Comparison of ENCODE assay signal across 1 cellular context in the genomic region with DNA sequence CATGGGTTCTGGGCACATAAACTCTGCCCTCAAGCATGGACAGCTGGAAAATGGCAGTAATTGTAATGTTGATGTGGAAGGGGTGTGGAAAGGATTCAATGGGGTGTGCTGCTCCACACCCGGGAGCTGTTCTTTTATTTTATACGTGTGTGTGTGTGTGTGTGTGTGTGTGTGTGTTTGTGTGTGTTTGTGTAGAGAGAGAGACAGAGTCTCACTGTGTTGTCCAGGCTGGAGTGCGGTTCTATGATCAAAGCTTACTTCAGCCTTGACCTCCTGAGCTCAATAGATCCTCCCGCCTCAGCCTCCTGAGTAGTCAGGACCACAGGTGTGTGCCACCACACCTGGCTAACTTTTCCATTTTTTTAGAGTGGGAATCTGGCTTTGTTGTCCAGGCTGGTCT.
TF ChIP-seq lines count a peak whose summit lies in the region.

No MANE protein-coding gene starts in this region.

TF ChIP-seq in HEK293, 187 proteins besides CTCF, POLR2A, EP300 and RAD21:
- no peak for TF ChIP-seq MYNN (tag by site-specific recombination; IDR thresholded peaks at IDR 0.05; ENCODE audit: borderline replicate concordance)
- TF ChIP-seq, protein P1, sequence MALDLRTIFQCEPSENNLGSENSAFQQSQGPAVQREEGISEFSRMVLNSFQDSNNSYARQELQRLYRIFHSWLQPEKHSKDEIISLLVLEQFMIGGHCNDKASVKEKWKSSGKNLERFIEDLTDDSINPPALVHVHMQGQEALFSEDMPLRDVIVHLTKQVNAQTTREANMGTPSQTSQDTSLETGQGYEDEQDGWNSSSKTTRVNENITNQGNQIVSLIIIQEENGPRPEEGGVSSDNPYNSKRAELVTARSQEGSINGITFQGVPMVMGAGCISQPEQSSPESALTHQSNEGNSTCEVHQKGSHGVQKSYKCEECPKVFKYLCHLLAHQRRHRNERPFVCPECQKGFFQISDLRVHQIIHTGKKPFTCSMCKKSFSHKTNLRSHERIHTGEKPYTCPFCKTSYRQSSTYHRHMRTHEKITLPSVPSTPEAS (tag by site-specific recombination; IDR thresholded peaks at IDR 0.05): peak; percentile 56; the same call in 1 of the 2 replicates
- TF ChIP-seq ZSCAN23 (tag by site-specific recombination; IDR thresholded peaks at IDR 0.05): no peak
- TF ChIP-seq ZBTB20 (tag by site-specific recombination; IDR thresholded peaks at IDR 0.05): no peak
- peak; percentile 89 for TF ChIP-seq ZNF121 (tag by site-specific recombination; IDR thresholded peaks at IDR 0.05)
- no peak for TF ChIP-seq ZNF274 (IDR thresholded peaks at IDR 0.05; ENCODE audit: low read length)
- peak; percentile 47; the same call in 1 of the 2 replicates for TF ChIP-seq ZNF274 (tag by site-specific recombination; IDR thresholded peaks at IDR 0.05; ENCODE audit: borderline replicate concordance)
- TF ChIP-seq KLF8 (tag by site-specific recombination; IDR thresholded peaks at IDR 0.05): no peak
- no peak for TF ChIP-seq ZNF211 (tag by site-specific recombination; IDR thresholded peaks at IDR 0.05; ENCODE audit: low read depth)
- no peak for TF ChIP-seq YY2 (tag by site-specific recombination; IDR thresholded peaks at IDR 0.05)
- TF ChIP-seq ZNF292 (tag by site-specific recombination; IDR thresholded peaks at IDR 0.05; ENCODE audit: borderline replicate concordance, low read depth): no peak
- TF ChIP-seq, protein P2, sequence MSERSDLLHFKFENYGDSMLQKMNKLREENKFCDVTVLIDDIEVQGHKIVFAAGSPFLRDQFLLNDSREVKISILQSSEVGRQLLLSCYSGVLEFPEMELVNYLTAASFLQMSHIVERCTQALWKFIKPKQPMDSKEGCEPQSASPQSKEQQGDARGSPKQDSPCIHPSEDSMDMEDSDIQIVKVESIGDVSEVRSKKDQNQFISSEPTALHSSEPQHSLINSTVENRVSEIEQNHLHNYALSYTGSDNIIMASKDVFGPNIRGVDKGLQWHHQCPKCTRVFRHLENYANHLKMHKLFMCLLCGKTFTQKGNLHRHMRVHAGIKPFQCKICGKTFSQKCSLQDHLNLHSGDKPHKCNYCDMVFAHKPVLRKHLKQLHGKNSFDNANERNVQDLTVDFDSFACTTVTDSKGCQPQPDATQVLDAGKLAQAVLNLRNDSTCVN (tag by site-specific recombination; optimal IDR thresholded peaks at IDR 0.05): peak; percentile 7
- TF ChIP-seq AEBP2 (tag by site-specific recombination; IDR thresholded peaks at IDR 0.05; ENCODE audit: borderline replicate concordance): no peak
- TF ChIP-seq ZNF155 (tag by site-specific recombination; IDR thresholded peaks at IDR 0.05): 0 out of 2 replicates have a peak, but pooled peaks have one; percentile 0
- no peak for TF ChIP-seq GLI4 (tag by site-specific recombination; IDR thresholded peaks at IDR 0.05)
- TF ChIP-seq ZNF133 (tag by site-specific recombination; IDR thresholded peaks at IDR 0.05): no peak
- TF ChIP-seq ZNF19 (tag by site-specific recombination; IDR thresholded peaks at IDR 0.05; ENCODE audit: low read depth): peak; percentile 21; the same call in 1 of the 2 replicates
- no peak for TF ChIP-seq PRDM10 (tag by site-specific recombination; IDR thresholded peaks at IDR 0.05)
- no peak for TF ChIP-seq HOXC10 (CRISPR knock-in tag; IDR thresholded peaks at IDR 0.05)
- TF ChIP-seq, protein P3, sequence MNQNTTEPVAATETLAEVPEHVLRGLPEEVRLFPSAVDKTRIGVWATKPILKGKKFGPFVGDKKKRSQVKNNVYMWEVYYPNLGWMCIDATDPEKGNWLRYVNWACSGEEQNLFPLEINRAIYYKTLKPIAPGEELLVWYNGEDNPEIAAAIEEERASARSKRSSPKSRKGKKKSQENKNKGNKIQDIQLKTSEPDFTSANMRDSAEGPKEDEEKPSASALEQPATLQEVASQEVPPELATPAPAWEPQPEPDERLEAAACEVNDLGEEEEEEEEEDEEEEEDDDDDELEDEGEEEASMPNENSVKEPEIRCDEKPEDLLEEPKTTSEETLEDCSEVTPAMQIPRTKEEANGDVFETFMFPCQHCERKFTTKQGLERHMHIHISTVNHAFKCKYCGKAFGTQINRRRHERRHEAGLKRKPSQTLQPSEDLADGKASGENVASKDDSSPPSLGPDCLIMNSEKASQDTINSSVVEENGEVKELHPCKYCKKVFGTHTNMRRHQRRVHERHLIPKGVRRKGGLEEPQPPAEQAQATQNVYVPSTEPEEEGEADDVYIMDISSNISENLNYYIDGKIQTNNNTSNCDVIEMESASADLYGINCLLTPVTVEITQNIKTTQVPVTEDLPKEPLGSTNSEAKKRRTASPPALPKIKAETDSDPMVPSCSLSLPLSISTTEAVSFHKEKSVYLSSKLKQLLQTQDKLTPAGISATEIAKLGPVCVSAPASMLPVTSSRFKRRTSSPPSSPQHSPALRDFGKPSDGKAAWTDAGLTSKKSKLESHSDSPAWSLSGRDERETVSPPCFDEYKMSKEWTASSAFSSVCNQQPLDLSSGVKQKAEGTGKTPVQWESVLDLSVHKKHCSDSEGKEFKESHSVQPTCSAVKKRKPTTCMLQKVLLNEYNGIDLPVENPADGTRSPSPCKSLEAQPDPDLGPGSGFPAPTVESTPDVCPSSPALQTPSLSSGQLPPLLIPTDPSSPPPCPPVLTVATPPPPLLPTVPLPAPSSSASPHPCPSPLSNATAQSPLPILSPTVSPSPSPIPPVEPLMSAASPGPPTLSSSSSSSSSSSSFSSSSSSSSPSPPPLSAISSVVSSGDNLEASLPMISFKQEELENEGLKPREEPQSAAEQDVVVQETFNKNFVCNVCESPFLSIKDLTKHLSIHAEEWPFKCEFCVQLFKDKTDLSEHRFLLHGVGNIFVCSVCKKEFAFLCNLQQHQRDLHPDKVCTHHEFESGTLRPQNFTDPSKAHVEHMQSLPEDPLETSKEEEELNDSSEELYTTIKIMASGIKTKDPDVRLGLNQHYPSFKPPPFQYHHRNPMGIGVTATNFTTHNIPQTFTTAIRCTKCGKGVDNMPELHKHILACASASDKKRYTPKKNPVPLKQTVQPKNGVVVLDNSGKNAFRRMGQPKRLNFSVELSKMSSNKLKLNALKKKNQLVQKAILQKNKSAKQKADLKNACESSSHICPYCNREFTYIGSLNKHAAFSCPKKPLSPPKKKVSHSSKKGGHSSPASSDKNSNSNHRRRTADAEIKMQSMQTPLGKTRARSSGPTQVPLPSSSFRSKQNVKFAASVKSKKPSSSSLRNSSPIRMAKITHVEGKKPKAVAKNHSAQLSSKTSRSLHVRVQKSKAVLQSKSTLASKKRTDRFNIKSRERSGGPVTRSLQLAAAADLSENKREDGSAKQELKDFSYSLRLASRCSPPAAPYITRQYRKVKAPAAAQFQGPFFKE (tag by site-specific recombination; IDR thresholded peaks at IDR 0.05; ENCODE audit: borderline replicate concordance): no peak
